In genomic region chr2:74516070-74516633, GRCh38 we compare ENCODE assay signal across 8 cellular contexts. TPM values are rescaled to one million over a fixed set of nuclear protein-coding genes. Genes with fewer than 3 reads are reported as not detected.
A peak's percentile ranks its signal among the peaks of the same experiment; 100 is the strongest.
DNase-seq lines count a peak whose midpoint lies in the region; ATAC-seq and TF ChIP-seq lines count a peak whose summit lies in the region.

No MANE protein-coding gene starts in this region.

- H3K4me1 Mint-ChIP-seq in activated T-cell treated with anti-CD3 and anti-CD28 coated beads, Interleukin-2, amount 50 U/mL, for 72 hours (ENCODE audit: low read depth), result peaks cover 20% of the 10 kb centered on the region
- H3K4me1 Mint-ChIP-seq in osteocyte (ENCODE audit: unreplicated experiment), result peaks cover 11% of the 10 kb centered on the region

- H3K4me3 ChIP-seq in gastroesophageal sphincter (peak overlapping the region in 1 of 2 donors; percentile 43), tibial artery (peak overlapping the region; percentile 17 to 41)

- H3K27ac Mint-ChIP-seq in activated T-cell treated with anti-CD3 and anti-CD28 coated beads, Interleukin-2, amount 50 U/mL, for 72 hours, result no peak overlapping the region
- H3K27ac Mint-ChIP-seq in osteocyte (ENCODE audit: unreplicated experiment), result no peak overlapping the region

- no peak for TF ChIP-seq EP300 in gastroesophageal sphincter (IDR thresholded peaks at IDR 0.05)

- H3K36me3 Mint-ChIP-seq in activated T-cell treated with anti-CD3 and anti-CD28 coated beads, Interleukin-2, amount 50 U/mL, for 72 hours (ENCODE audit: insufficient read depth in 2 of 2), result peaks cover 3 to 7% of the 10 kb centered on the region in 2 donors
- no peaks in the 10 kb centered on the region for H3K36me3 Mint-ChIP-seq in osteocyte (ENCODE audit: unreplicated experiment)

- intact Hi-C loops in tibial artery (cut with DNase I; ENCODE audit: low total_unique reads), result no loop called here

- H3K9me3 ChIP-seq in gastroesophageal sphincter, result no peaks in the 10 kb centered on the region
- H3K9me3 ChIP-seq in tibial artery, result no peaks in the 10 kb centered on the region

- no peaks in the 10 kb centered on the region for H3K9me3 Mint-ChIP-seq in activated T-cell treated with anti-CD3 and anti-CD28 coated beads, Interleukin-2, amount 50 U/mL, for 72 hours
- H3K9me3 Mint-ChIP-seq in osteocyte (ENCODE audit: unreplicated experiment), result no peaks in the 10 kb centered on the region

- WGBS in gastroesophageal sphincter (ENCODE audit: low coverage in 1 of 2), 2 donors, result 0% methylated on average over 1 of the region's 56 CpGs; no CpG with 5 or more reads in 1 of the 2 donors

- TF ChIP-seq CTCF in gastroesophageal sphincter (IDR thresholded peaks at IDR 0.05), result no peak
- TF ChIP-seq CTCF in osteocyte (IDR thresholded peaks at IDR 0.05), result no peak
- no peak for TF ChIP-seq CTCF in tibial artery (IDR thresholded peaks at IDR 0.05)

- H3K27ac ChIP-seq in gastroesophageal sphincter (no peak overlapping the region), tibial artery (no peak overlapping the region)

- H3K4me3 Mint-ChIP-seq in activated T-cell treated with anti-CD3 and anti-CD28 coated beads, Interleukin-2, amount 50 U/mL, for 72 hours, result peak overlapping the region; percentile 84 to 86
- H3K4me3 Mint-ChIP-seq in osteocyte (ENCODE audit: unreplicated experiment), result peak overlapping the region; percentile 29

- H3K4me1 ChIP-seq in gastroesophageal sphincter (peaks cover 0 to 38% (median 29%) of the 10 kb centered on the region in 3 donors), tibial artery (peaks cover 0 to 31% (median 28%) of the 10 kb centered on the region in 4 donors)

- H3K27me3 ChIP-seq in gastroesophageal sphincter (peaks cover 100% of the 10 kb centered on the region), tibial artery (peaks cover 20 to 99% of the 10 kb centered on the region in 2 donors)

- peaks cover 80% of the 10 kb centered on the region for H3K27me3 Mint-ChIP-seq in activated T-cell treated with anti-CD3 and anti-CD28 coated beads, Interleukin-2, amount 50 U/mL, for 72 hours (ENCODE audit: low read depth)
- H3K27me3 Mint-ChIP-seq in osteocyte (ENCODE audit: unreplicated experiment), result peaks cover 80% of the 10 kb centered on the region

- H3K36me3 ChIP-seq in gastroesophageal sphincter, result no peaks in the 10 kb centered on the region
- H3K36me3 ChIP-seq in tibial artery, result no peaks in the 10 kb centered on the region

- DNase-seq in COLO668 (lab: John Stamatoyannopoulos, UW; ENCODE audit: unreplicated experiment), result peak; percentile 39
- DNase-seq in activated T-cell treated with anti-CD3 and anti-CD28 coated beads, Interleukin-2, amount 50 U/mL, for 72 hours, result peak; percentile 81 to 85
- DNase-seq in osteocyte (ENCODE audit: extremely low spot score, unreplicated experiment), result no peak
- peak; percentile 51 to 67 for DNase-seq in tibial artery
- no peak for DNase-seq in mesenteric fat pad (ENCODE audit: low spot score)

- ATAC-seq in HG03354 (IDR thresholded peaks at IDR 0.05; ENCODE audit: poor library complexity, severe bottlenecking, unreplicated experiment) (peak; percentile 65), gastroesophageal sphincter (peak; percentile 69), HG02870 (IDR thresholded peaks at IDR 0.05; ENCODE audit: unreplicated experiment) (no peak)
- peak; percentile 77 to 82 for ATAC-seq in activated T-cell treated with anti-CD3 and anti-CD28 coated beads, Interleukin-2, amount 50 U/mL, for 72 hours (replicated peaks in 1 of 2)

- TF ChIP-seq POLR2A in gastroesophageal sphincter (IDR thresholded peaks at IDR 0.05), result no peak

RNA-seq across cellular contexts. Expression of gene TLX2, which starts 1.9 kb away (rescaled TPM):
- 1 to 10 TPM; 1.4 to 2.4 TPM for total RNA-seq in activated T-cell treated with anti-CD3 and anti-CD28 coated beads, Interleukin-2, amount 50 U/mL, for 72 hours
- under 1 TPM in 2 of 4 donors, not detected in 2; 0.27 to 0.94 TPM for total RNA-seq in gastroesophageal sphincter
- total RNA-seq in osteocyte, result not detected in 2 replicates
- total RNA-seq in mesenteric fat pad, result not detected

RNA-seq across cellular contexts. Expression of gene PCGF1, which starts 8.7 kb away (rescaled TPM):
- total RNA-seq in activated T-cell treated with anti-CD3 and anti-CD28 coated beads, Interleukin-2, amount 50 U/mL, for 72 hours, result 10 to 100 TPM; 46.9 to 63.1 TPM
- total RNA-seq in gastroesophageal sphincter, result 10 to 100 TPM in 3 of 4 donors, 1 to 10 TPM in 1; 9.6 to 24.0 (median 18.2) TPM
- total RNA-seq in osteocyte, result 32.2 and 32.5 TPM in 2 replicates
- total RNA-seq in mesenteric fat pad, result 22.1 TPM

RNA-seq across cellular contexts. Expression of gene DQX1, which starts 9.9 kb away (rescaled TPM):
- total RNA-seq in activated T-cell treated with anti-CD3 and anti-CD28 coated beads, Interleukin-2, amount 50 U/mL, for 72 hours, result 1 to 10 TPM; 1.5 to 1.9 TPM
- not detected for total RNA-seq in gastroesophageal sphincter
- 0.26 and 0.32 TPM in 2 replicates for total RNA-seq in osteocyte
- total RNA-seq in mesenteric fat pad, result not detected

RNA-seq across cellular contexts. Expression of gene AUP1, which starts 13.4 kb away (rescaled TPM):
- total RNA-seq in activated T-cell treated with anti-CD3 and anti-CD28 coated beads, Interleukin-2, amount 50 U/mL, for 72 hours, result 100 to 1,000 TPM; 128 to 136 TPM
- total RNA-seq in gastroesophageal sphincter, result 10 to 100 TPM; 62.7 to 92.1 (median 86.2) TPM
- 96.3 and 97.1 TPM in 2 replicates for total RNA-seq in osteocyte
- 112 TPM for total RNA-seq in mesenteric fat pad

RNA-seq across cellular contexts. Expression of gene HTRA2, which starts 13.6 kb away (rescaled TPM):
- 10 to 100 TPM; 74.3 to 84.9 TPM for total RNA-seq in activated T-cell treated with anti-CD3 and anti-CD28 coated beads, Interleukin-2, amount 50 U/mL, for 72 hours
- total RNA-seq in gastroesophageal sphincter (10 to 100 TPM; 25.0 to 37.6 (median 29.1) TPM), osteocyte (32.0 and 32.3 TPM in 2 replicates), mesenteric fat pad (35.8 TPM)

Comparison
In these comparisons a context has a peak if more than half of its experiments do, and no peak if none do; other contexts are left out.
1. DNase-seq: peak in COLO668 (single experiment), activated T-cell treated with anti-CD3 and anti-CD28 coated beads, Interleukin-2, amount 50 U/mL, for 72 hours (2 of 2) and tibial artery (2 of 2); none in osteocyte (single experiment) and mesenteric fat pad (single experiment).